Comparison of ENCODE assay signal across 17 cellular contexts in the genomic region with DNA sequence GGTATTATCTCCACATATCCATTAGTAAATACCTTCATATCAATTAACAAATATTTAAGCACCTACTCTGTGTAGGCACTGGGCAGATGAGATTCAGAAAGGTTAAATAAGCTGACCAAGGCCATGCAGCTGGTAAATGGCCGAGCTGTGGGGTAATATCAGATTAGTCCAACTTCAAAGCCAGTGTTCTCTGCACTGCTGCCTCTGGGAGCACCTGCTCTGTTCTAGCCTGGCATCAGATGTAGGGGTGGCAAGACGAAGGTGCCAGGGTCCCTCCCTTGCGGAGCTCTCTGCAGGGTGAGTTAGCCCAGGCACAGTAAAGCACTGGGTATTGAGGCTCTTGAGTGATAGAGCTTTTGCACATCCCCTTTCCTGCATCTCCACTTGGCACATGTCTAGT. TPM values are rescaled to one million over a fixed set of nuclear protein-coding genes. Genes with fewer than 3 reads are reported as not detected.
DNase-seq lines count a peak whose midpoint lies in the region; ATAC-seq, FAIRE-seq and TF ChIP-seq lines count a peak whose summit lies in the region.
"Had no signal": no experiment of that assay in that cellular context is flagged by ENCODE, and none has a peak within 500 bp of the region (broad histone marks: within the 10 kb centered on the region; RNA-seq: fewer than 3 reads in every experiment).

No MANE protein-coding gene starts in this region.

- TF ChIP-seq CTCF in DOHH2 (IDR thresholded peaks at IDR 0.05; ENCODE audit: low read depth, low read length, poor library complexity, severe bottlenecking) (no peak), pancreas (IDR thresholded peaks at IDR 0.05) (no peak), endodermal cell (conservative IDR thresholded peaks at IDR 0.05) (no peak)

- H3K27ac Mint-ChIP-seq in dendritic cell treated with granulocyte-macrophage colony-stimulating factor and Interleukin-4, amounts not matched to agents 40 ng/mL and 50 ng/mL, for 4 days, result peak overlapping the region; percentile 7
- no peak overlapping the region for H3K27ac Mint-ChIP-seq in endodermal cell

- ATAC-seq in pancreas, result peak; percentile 48 to 86 (median 80)

- H3K27me3 Mint-ChIP-seq in dendritic cell treated with granulocyte-macrophage colony-stimulating factor and Interleukin-4, amounts not matched to agents 40 ng/mL and 50 ng/mL, for 4 days, result no peaks in the 10 kb centered on the region
- no peaks in the 10 kb centered on the region for H3K27me3 Mint-ChIP-seq in endodermal cell (ENCODE audit: insufficient read depth)

- H3F3A ChIP-seq in DOHH2 (ENCODE audit: control insufficient read depth, insufficient read depth), result no peaks in the 10 kb centered on the region; the same call in 1 of the 2 replicates

- no peak overlapping the region; the same call in 1 of the 2 replicates for H3K4me3 ChIP-seq in DOHH2 (ENCODE audit: low read length)
- no peak overlapping the region for H3K4me3 ChIP-seq in pancreas
- H3K4me3 ChIP-seq in endodermal cell (ENCODE audit: low read length), result no peak overlapping the region
- H3K4me3 ChIP-seq: colonic mucosa, left ventricle myocardium inferior, right atrium auricular region had no signal

- FAIRE-seq in pancreas (lab: Jason Lieb, UNC), result no peak

- H4K20me1 ChIP-seq in DOHH2 (ENCODE audit: control insufficient read depth, insufficient read depth, low read depth, low read length), result peaks cover 16% of the 10 kb centered on the region; the same call in 1 of the 2 replicates

- H3K79me2 ChIP-seq in DOHH2 (ENCODE audit: control insufficient read depth, low read length), result peaks cover 97% of the 10 kb centered on the region

- H3K36me3 Mint-ChIP-seq in dendritic cell treated with granulocyte-macrophage colony-stimulating factor and Interleukin-4, amounts not matched to agents 40 ng/mL and 50 ng/mL, for 4 days (ENCODE audit: low read depth), result peaks cover 89% of the 10 kb centered on the region
- peaks cover 52% of the 10 kb centered on the region for H3K36me3 Mint-ChIP-seq in endodermal cell (ENCODE audit: low read depth)

- no peak overlapping the region for H3K9ac ChIP-seq in endodermal cell (ENCODE audit: extremely low read depth, low read length, poor library complexity, severe bottlenecking)

- H3K36me3 ChIP-seq in DOHH2 (ENCODE audit: control insufficient read depth, low read length) (peaks cover 75% of the 10 kb centered on the region), pancreas (peaks cover 0 to 5% (median 0%) of the 10 kb centered on the region in 3 donors), endodermal cell (ENCODE audit: control insufficient read depth, insufficient read depth, low read length) (peaks cover 26% of the 10 kb centered on the region)
- H3K36me3 ChIP-seq: colonic mucosa had no signal

- H3K4me1 ChIP-seq in DOHH2 (ENCODE audit: control insufficient read depth, low read length), result peaks cover 38% of the 10 kb centered on the region
- H3K4me1 ChIP-seq in pancreas, result peaks cover 20 to 26% (median 20%) of the 10 kb centered on the region in 3 donors
- no peaks in the 10 kb centered on the region for H3K4me1 ChIP-seq in endodermal cell (ENCODE audit: control insufficient read depth, insufficient read depth, low read length)

- no peaks in the 10 kb centered on the region for H3K9me3 Mint-ChIP-seq in dendritic cell treated with granulocyte-macrophage colony-stimulating factor and Interleukin-4, amounts not matched to agents 40 ng/mL and 50 ng/mL, for 4 days
- H3K9me3 Mint-ChIP-seq in endodermal cell, result no peaks in the 10 kb centered on the region

- intact Hi-C loops in dendritic cell treated with granulocyte-macrophage colony-stimulating factor and Interleukin-4, amounts not matched to agents 40 ng/mL and 50 ng/mL, for 4 days (cut with micrococcal nuclease), result no loop called here
- intact Hi-C loops in pancreas (cut with DNase I), result no loop called here

- H3K27me3 ChIP-seq in DOHH2 (ENCODE audit: control insufficient read depth, low read length) (no peaks in the 10 kb centered on the region), pancreas (no peaks in the 10 kb centered on the region), endodermal cell (ENCODE audit: control insufficient read depth, insufficient read depth, low read length, poor library complexity, severe bottlenecking) (no peaks in the 10 kb centered on the region)
- H3K27me3 ChIP-seq: colonic mucosa, right atrium auricular region had no signal

- DNase-seq in activated effector memory CD4-positive, alpha-beta T cell treated with anti-CD3 and anti-CD28 coated beads, Interleukin-2, amount 50 U/mL, for 16 hours, result peak; percentile 31
- no peak for DNase-seq in activated effector memory CD4-positive, alpha-beta T cell treated with Interleukin-2 at 50 U/mL for 16 hours
- peak in 2 of 6 donors; percentile 27 to 72 for DNase-seq in pancreas
- no peak for DNase-seq in medulla oblongata (ENCODE audit: extremely low spot score)
- no peak for DNase-seq in endodermal cell
- no peak for DNase-seq in NCI-H524 treated with DMSO at 0.1 percent for 48 hours (lab: John Stamatoyannopoulos, UW)
- DNase-seq: activated naive CD4-positive, alpha-beta T cell treated with Interleukin-2 at 50 U/mL for 16 hours; colonic mucosa; head of caudate nucleus; left ventricle myocardium inferior; NCI-H2029 treated with DMSO at 0.1 percent for 48 hours; NCI-H446; occipital lobe had no signal

- peaks cover 65% of the 10 kb centered on the region for H3K4me1 Mint-ChIP-seq in dendritic cell treated with granulocyte-macrophage colony-stimulating factor and Interleukin-4, amounts not matched to agents 40 ng/mL and 50 ng/mL, for 4 days (ENCODE audit: low read depth)
- H3K4me1 Mint-ChIP-seq in endodermal cell, result peaks cover 19% of the 10 kb centered on the region

- WGBS in pancreas, 2 donors, result 33 to 46% methylated on average over 3 of the region's 3 CpGs
- 86 to 95% methylated on average over 3 of the region's 3 CpGs for WGBS in endodermal cell (ENCODE audit: insufficient coverage in 1 of 2, insufficient read length in 1 of 2), 2 experiments

- H3K9me2 ChIP-seq in DOHH2 (replicated peaks; ENCODE audit: control insufficient read depth, low read length), result no peaks in the 10 kb centered on the region

- H3K9me3 ChIP-seq in DOHH2 (ENCODE audit: control insufficient read depth, insufficient read depth, low read length), result no peaks in the 10 kb centered on the region
- H3K9me3 ChIP-seq in pancreas, result no peaks in the 10 kb centered on the region
- no peaks in the 10 kb centered on the region for H3K9me3 ChIP-seq in endodermal cell (ENCODE audit: control insufficient read depth, low read length)
- H3K9me3 ChIP-seq: colonic mucosa, left ventricle myocardium inferior, right atrium auricular region had no signal

- no peak overlapping the region for H3K27ac ChIP-seq in DOHH2 (ENCODE audit: low read depth, low read length)
- no peak overlapping the region for H3K27ac ChIP-seq in pancreas
- no peak overlapping the region for H3K27ac ChIP-seq in endodermal cell (ENCODE audit: low read depth, low read length)
- H3K27ac ChIP-seq: colonic mucosa, left ventricle myocardium inferior, right atrium auricular region had no signal

- peak overlapping the region; percentile 12; the same call in 1 of the 2 replicates for H3K4me2 ChIP-seq in DOHH2 (ENCODE audit: low read length)

- H3K4me3 Mint-ChIP-seq in dendritic cell treated with granulocyte-macrophage colony-stimulating factor and Interleukin-4, amounts not matched to agents 40 ng/mL and 50 ng/mL, for 4 days, result no peak overlapping the region
- no peak overlapping the region for H3K4me3 Mint-ChIP-seq in endodermal cell

RNA-seq across cellular contexts. Expression of gene TATDN2, which starts 5.5 kb away (rescaled TPM):
- total RNA-seq in pancreas (10 to 100 TPM; 12.8 to 23.1 (median 16.0) TPM), endodermal cell (10 to 100 TPM; 34.0 to 34.1 TPM)
- polyA plus RNA-seq in pancreas, result 10 to 100 TPM in 1 of 2 donors, 1 to 10 TPM in 1; 9.2 to 14.9 TPM
- 18.5 TPM for polyA plus RNA-seq in endodermal cell (2013, experiment 1 of 2)
- polyA plus RNA-seq in endodermal cell (2013, experiment 2 of 2), result 16.3 TPM

RNA-seq across cellular contexts. Expression of gene GHRL, which starts 39.0 kb away (rescaled TPM):
- total RNA-seq in pancreas, result 10 to 100 TPM in 1 of 6 donors, 1 to 10 TPM in 5; 5.1 to 16.0 (median 6.0) TPM
- 10 to 100 TPM; 20.1 to 22.0 TPM for polyA plus RNA-seq in pancreas
- not detected for total RNA-seq in endodermal cell
- polyA plus RNA-seq in endodermal cell (2013, experiment 1 of 2), result 0.36 TPM
- polyA plus RNA-seq in endodermal cell (2013, experiment 2 of 2), result not detected
- total RNA-seq: HT-29, occipital lobe, right atrium auricular region had no signal

Comparison
In these comparisons a context has a peak if more than half of its experiments do, and no peak if none do; other contexts are left out.
1. RNA of gene GHRL, which starts 39.0 kb away (total RNA-seq): 5.1 to 16.0 TPM in pancreas; not detected in endodermal cell; every median in the first group is over 4 times any median in the second.